ENCODE assay signal across 9 cellular contexts in genomic region chr4:74934822-74935326, GRCh38. TPM values are rescaled to one million over a fixed set of nuclear protein-coding genes. Genes with fewer than 3 reads are reported as not detected.
DNase-seq lines count a peak whose midpoint lies in the region; ATAC-seq and TF ChIP-seq lines count a peak whose summit lies in the region.
"Had no signal": no experiment of that assay in that cellular context is flagged by ENCODE, and none has a peak within 500 bp of the region (broad histone marks: within the 10 kb centered on the region; RNA-seq: fewer than 3 reads in every experiment).

No MANE protein-coding gene starts in this region.

- WGBS in gastroesophageal sphincter (ENCODE audit: low coverage in 1 of 2), 2 donors, result 10 to 14% methylated on average over 4 to 7 of the region's 12 CpGs
- WGBS in psoas muscle, 3 donors, result 29 to 36% (median 29%) methylated on average over 12 of the region's 12 CpGs

- no peak for TF ChIP-seq EP300 in gastroesophageal sphincter (IDR thresholded peaks at IDR 0.05)

- H3K9me3 ChIP-seq in gastroesophageal sphincter, result no peaks in the 10 kb centered on the region
- no peaks in the 10 kb centered on the region for H3K9me3 ChIP-seq in psoas muscle
- H3K9me3 ChIP-seq: adrenal gland had no signal

- H3K4me3 ChIP-seq in gastroesophageal sphincter, result peak overlapping the region; percentile 33 to 73
- H3K4me3 ChIP-seq in psoas muscle, result peak overlapping the region; percentile 84

- H3K27me3 ChIP-seq in gastroesophageal sphincter, result no peaks in the 10 kb centered on the region
- no peaks in the 10 kb centered on the region for H3K27me3 ChIP-seq in psoas muscle (ENCODE audit: insufficient read depth in 3 of 3, low read length in 2 of 3)

- no peaks in the 10 kb centered on the region for H3K36me3 ChIP-seq in gastroesophageal sphincter
- no peaks in the 10 kb centered on the region for H3K36me3 ChIP-seq in psoas muscle (ENCODE audit: insufficient read depth in 1 of 2, low read depth in 1 of 2)
- H3K36me3 ChIP-seq: adrenal gland had no signal

- H3K36me3 Mint-ChIP-seq in effector memory CD8-positive, alpha-beta T cell (ENCODE audit: insufficient read depth), result peaks cover 4% of the 10 kb centered on the region

- H3K9me3 Mint-ChIP-seq in effector memory CD8-positive, alpha-beta T cell, result no peaks in the 10 kb centered on the region

- intact Hi-C loops in psoas muscle (cut with DNase I), result loop anchor here in 1 of 2 donors (5.0 to 10.0 kb wide), 2 partner anchors 77 to 540 kb away; no protein-coding TSS in a partner anchor

- DNase-seq in DMS53 treated with DMSO at 0.1 percent for 48 hours (lab: John Stamatoyannopoulos, UW; ENCODE audit: unreplicated experiment) (peak; percentile 9), NCI-H524 (lab: John Stamatoyannopoulos, UW) (peak; percentile 69 to 79), psoas muscle (no peak), foreskin melanocyte (no peak)
- no peak for DNase-seq in effector memory CD8-positive, alpha-beta T cell
- DNase-seq in stimulated activated CD4-positive, alpha-beta T cell treated with anti-CD3 and anti-CD28 coated beads, Interleukin-1b, Interleukin-23, amount 100 ng/mL, for 48 hours, result no peak

- no peak overlapping the region for H3K4me3 Mint-ChIP-seq in effector memory CD8-positive, alpha-beta T cell

- H3K4me1 ChIP-seq in gastroesophageal sphincter (peaks cover 0 to 33% (median 0%) of the 10 kb centered on the region in 3 donors), psoas muscle (peaks cover 5% of the 10 kb centered on the region)

- TF ChIP-seq CTCF in gastroesophageal sphincter (IDR thresholded peaks at IDR 0.05) (no peak), psoas muscle (IDR thresholded peaks at IDR 0.05) (no peak)

- H3K27me3 Mint-ChIP-seq in effector memory CD8-positive, alpha-beta T cell, result peaks cover 30 to 67% of the 10 kb centered on the region in 2 donors

- TF ChIP-seq POLR2A in gastroesophageal sphincter (IDR thresholded peaks at IDR 0.05), result no peak

- no peak overlapping the region for H3K27ac Mint-ChIP-seq in effector memory CD8-positive, alpha-beta T cell

- peaks cover 0 to 2% of the 10 kb centered on the region in 2 donors for H3K4me1 Mint-ChIP-seq in effector memory CD8-positive, alpha-beta T cell (ENCODE audit: low read depth in 2 of 2)

- H3K27ac ChIP-seq in gastroesophageal sphincter (peak overlapping the region in 3 of 4 donors; percentile 78 to 83 (median 81)), psoas muscle (no peak overlapping the region)

- no peak for ATAC-seq in gastroesophageal sphincter
- ATAC-seq in psoas muscle, result no peak
- no peak for ATAC-seq in effector memory CD8-positive, alpha-beta T cell (replicated peaks)
- no peak for ATAC-seq in GM21786 (IDR thresholded peaks at IDR 0.05; ENCODE audit: unreplicated experiment)

RNA-seq across cellular contexts. Expression of gene PARM1, which starts 2.0 kb away (rescaled TPM):
- 10 to 100 TPM; 17.7 to 24.1 (median 21.4) TPM for total RNA-seq in gastroesophageal sphincter
- total RNA-seq in psoas muscle, result 10 to 100 TPM in 3 of 4 donors, 1 to 10 TPM in 1; 5.2 to 14.5 (median 13.1) TPM
- 1 to 10 TPM; 1.3 to 3.6 (median 2.5) TPM for polyA plus RNA-seq in psoas muscle

Comparison
In these comparisons a context has a peak if more than half of its experiments do, and no peak if none do; other contexts are left out.
1. DNase-seq: peak in DMS53 treated with DMSO at 0.1 percent for 48 hours (single experiment) and NCI-H524 (2 of 2); none in psoas muscle (0 of 2), effector memory CD8-positive, alpha-beta T cell (0 of 3), foreskin melanocyte (single experiment) and stimulated activated CD4-positive, alpha-beta T cell treated with anti-CD3 and anti-CD28 coated beads, Interleukin-1b, Interleukin-23, amount 100 ng/mL, for 48 hours (single experiment).